ENCODE assay signal across 9 cellular contexts in genomic region chr18:3251249-3251962, GRCh38. TPM values are rescaled to one million over a fixed set of nuclear protein-coding genes. Genes with fewer than 3 reads are reported as not detected.
DNase-seq lines count a peak whose midpoint lies in the region; ATAC-seq and TF ChIP-seq lines count a peak whose summit lies in the region.
"Had no signal": no experiment of that assay in that cellular context is flagged by ENCODE, and none has a peak within 500 bp of the region (broad histone marks: within the 10 kb centered on the region; RNA-seq: fewer than 3 reads in every experiment).

No MANE protein-coding gene starts in this region.

- peak overlapping the region; percentile 57 for H3K9ac ChIP-seq in skeletal muscle satellite cell (ENCODE audit: low read depth, low read length)
- H3K9ac ChIP-seq in neural progenitor cell: no peak overlapping the region

- H3K9me3 ChIP-seq in skeletal muscle satellite cell (replicated peaks; ENCODE audit: low read length): no peaks in the 10 kb centered on the region
- no peaks in the 10 kb centered on the region for H3K9me3 ChIP-seq in neural progenitor cell (ENCODE audit: low read depth)

- POLR2A ChIA-PET in WTC11 (lab: Charles Lee): interaction anchor here (0.5 to 0.6 kb wide), 2 partner anchors 328 to 681 kb away, joined by 3 to 5 read pairs; no protein-coding TSS in a partner anchor

- H3K27ac ChIP-seq in neural progenitor cell: no peak overlapping the region

- H3K4me3 ChIP-seq in fibroblast of pulmonary artery (replicated peaks; ENCODE audit: low read depth, low read length): peak overlapping the region; percentile 11
- H3K4me3 ChIP-seq in skeletal muscle satellite cell (ENCODE audit: low read length): peak overlapping the region; percentile 37
- no peak overlapping the region for H3K4me3 ChIP-seq in neural progenitor cell

- H3F3A ChIP-seq in neural progenitor cell (ENCODE audit: low read depth): peaks cover 37% of the 10 kb centered on the region

- H3K36me3 Mint-ChIP-seq in T-helper 1 cell treated with Interleukin-12 subunit alpha and Interleukin-12 subunit beta and Interleukin-4 antibody, amounts not matched to agents 30 μg/mL and 1 μg/mL, for 36 hours (ENCODE audit: low read depth): peaks cover 64% of the 10 kb centered on the region
- peaks cover 41% of the 10 kb centered on the region for H3K36me3 Mint-ChIP-seq in WTC11
- H3K36me3 Mint-ChIP-seq in neural progenitor cell: peaks cover 14% of the 10 kb centered on the region

- TF ChIP-seq CTCF in WTC11 (IDR thresholded peaks at IDR 0.05) (no peak), fibroblast of pulmonary artery (IDR thresholded peaks at IDR 0.05; ENCODE audit: low read length, missing control alignments) (no peak), neural progenitor cell (IDR thresholded peaks at IDR 0.05) (no peak)

- H3K27ac Mint-ChIP-seq in T-helper 1 cell treated with Interleukin-12 subunit alpha and Interleukin-12 subunit beta and Interleukin-4 antibody, amounts not matched to agents 30 μg/mL and 1 μg/mL, for 36 hours: no peak overlapping the region
- H3K27ac Mint-ChIP-seq in WTC11: no peak overlapping the region
- H3K27ac Mint-ChIP-seq in neural progenitor cell: no peak overlapping the region

- H3K9me3 Mint-ChIP-seq in T-helper 1 cell treated with Interleukin-12 subunit alpha and Interleukin-12 subunit beta and Interleukin-4 antibody, amounts not matched to agents 30 μg/mL and 1 μg/mL, for 36 hours: no peaks in the 10 kb centered on the region
- no peaks in the 10 kb centered on the region for H3K9me3 Mint-ChIP-seq in WTC11
- no peaks in the 10 kb centered on the region for H3K9me3 Mint-ChIP-seq in neural progenitor cell

- H3K4me1 ChIP-seq in skeletal muscle satellite cell (ENCODE audit: control insufficient read depth, insufficient read depth, low read length) (peaks cover 62% of the 10 kb centered on the region), neural progenitor cell (peaks cover 16% of the 10 kb centered on the region)

- H3K27me3 ChIP-seq in skeletal muscle satellite cell (ENCODE audit: control insufficient read depth, insufficient read depth, low read length) (no peaks in the 10 kb centered on the region), neural progenitor cell (no peaks in the 10 kb centered on the region)

- H2AFZ ChIP-seq in neural progenitor cell (replicated peaks): no peak overlapping the region

- ATAC-seq in WTC11 (no peak), left colon (no peak), GM21526 (IDR thresholded peaks at IDR 0.05; ENCODE audit: low FRiP score, unreplicated experiment) (no peak)

- CTCF ChIA-PET in WTC11 (lab: Charles Lee): interaction anchor here (1.2 kb wide), 2 partner anchors 122 to 123 kb away, joined by 3 to 4 read pairs; no protein-coding TSS in a partner anchor

- peak overlapping the region; percentile 21 for H3K4me3 Mint-ChIP-seq in T-helper 1 cell treated with Interleukin-12 subunit alpha and Interleukin-12 subunit beta and Interleukin-4 antibody, amounts not matched to agents 30 μg/mL and 1 μg/mL, for 36 hours
- no peak overlapping the region for H3K4me3 Mint-ChIP-seq in WTC11
- H3K4me3 Mint-ChIP-seq in neural progenitor cell: no peak overlapping the region

- intact Hi-C loops in left colon (cut with DNase I, micrococcal nuclease): no loop called here

- H4K20me1 ChIP-seq in neural progenitor cell (ENCODE audit: low read depth): peaks cover 46% of the 10 kb centered on the region

- H3K27me3 Mint-ChIP-seq in T-helper 1 cell treated with Interleukin-12 subunit alpha and Interleukin-12 subunit beta and Interleukin-4 antibody, amounts not matched to agents 30 μg/mL and 1 μg/mL, for 36 hours (ENCODE audit: low read depth): no peaks in the 10 kb centered on the region
- H3K27me3 Mint-ChIP-seq in WTC11 (ENCODE audit: low read depth): no peaks in the 10 kb centered on the region
- H3K27me3 Mint-ChIP-seq in neural progenitor cell (ENCODE audit: insufficient read depth, low read depth): peaks cover 2% of the 10 kb centered on the region

- H3K4me2 ChIP-seq in skeletal muscle satellite cell (ENCODE audit: low read length) (peak overlapping the region; percentile 79), neural progenitor cell (no peak overlapping the region)

- H3K36me3 ChIP-seq in skeletal muscle satellite cell (ENCODE audit: insufficient read depth, low read length): peaks cover 60% of the 10 kb centered on the region
- H3K36me3 ChIP-seq in neural progenitor cell: peaks cover 30% of the 10 kb centered on the region

- H3K79me2 ChIP-seq in neural progenitor cell (ENCODE audit: low read depth): peaks cover 58% of the 10 kb centered on the region

- DNase-seq in T-helper 1 cell (no peak), WTC11 (ENCODE audit: low spot score) (no peak), fibroblast of pulmonary artery (ENCODE audit: low read depth) (peak; percentile 39), left colon (no peak), neural progenitor cell (ENCODE audit: low spot score) (no peak)
- DNase-seq: NCI-H1930 had no signal

- H3K4me1 Mint-ChIP-seq in T-helper 1 cell treated with Interleukin-12 subunit alpha and Interleukin-12 subunit beta and Interleukin-4 antibody, amounts not matched to agents 30 μg/mL and 1 μg/mL, for 36 hours (ENCODE audit: low read depth): peaks cover 55% of the 10 kb centered on the region
- peaks cover 20% of the 10 kb centered on the region for H3K4me1 Mint-ChIP-seq in WTC11
- H3K4me1 Mint-ChIP-seq in neural progenitor cell: peaks cover 10% of the 10 kb centered on the region

TF ChIP-seq in WTC11, 78 proteins besides CTCF, POLR2A, EP300 and RAD21:
- TF ChIP-seq, protein P1, sequence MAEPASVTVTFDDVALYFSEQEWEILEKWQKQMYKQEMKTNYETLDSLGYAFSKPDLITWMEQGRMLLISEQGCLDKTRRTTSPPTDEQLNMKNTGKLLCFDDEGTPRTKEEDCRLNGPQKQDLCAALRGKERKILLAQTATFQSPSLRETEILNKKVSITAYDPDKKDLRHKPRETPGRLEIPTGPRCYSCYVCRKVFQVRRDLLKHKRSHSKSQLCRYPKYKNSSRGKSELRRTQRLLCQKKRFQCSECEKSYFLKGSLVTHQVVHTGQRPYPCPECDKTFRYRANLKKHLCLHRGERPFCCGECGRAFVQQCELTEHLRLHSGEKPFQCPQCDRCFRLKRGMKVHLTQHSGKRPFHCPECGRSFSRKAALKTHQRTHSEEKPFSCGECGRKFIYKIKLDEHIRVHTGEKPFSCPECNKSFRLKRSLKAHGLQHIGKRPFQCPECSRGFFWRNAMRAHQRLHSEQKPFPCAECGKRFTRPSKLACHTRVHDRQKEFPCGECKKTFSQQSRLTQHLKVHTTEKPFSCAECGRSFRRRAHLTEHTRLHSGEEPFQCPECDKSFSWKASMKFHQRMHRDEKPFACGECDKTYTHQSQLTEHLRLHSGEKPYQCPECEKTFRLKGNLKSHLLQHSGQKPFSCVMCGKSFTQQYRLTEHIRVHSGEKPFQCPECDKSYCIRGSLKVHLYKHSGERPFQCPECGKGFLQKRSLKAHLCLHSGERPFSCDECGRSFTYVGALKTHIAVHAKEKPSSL (CRISPR knock-in tag; conservative IDR thresholded peaks at IDR 0.05): 0 out of 2 replicates have a peak, but pooled peaks have one; percentile 48
- TF ChIP-seq AFF4 (CRISPR knock-in tag; IDR thresholded peaks at IDR 0.05; ENCODE audit: borderline replicate concordance) (no peak), FOXK1 (CRISPR knock-in tag; IDR thresholded peaks at IDR 0.05) (no peak), MYBL2 (CRISPR knock-in tag; IDR thresholded peaks at IDR 0.05) (no peak), KAT7 (CRISPR knock-in tag; IDR thresholded peaks at IDR 0.05; ENCODE audit: borderline replicate concordance) (no peak)
- TF ChIP-seq, protein P2, sequence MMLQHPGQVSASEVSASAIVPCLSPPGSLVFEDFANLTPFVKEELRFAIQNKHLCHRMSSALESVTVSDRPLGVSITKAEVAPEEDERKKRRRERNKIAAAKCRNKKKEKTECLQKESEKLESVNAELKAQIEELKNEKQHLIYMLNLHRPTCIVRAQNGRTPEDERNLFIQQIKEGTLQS (CRISPR knock-in tag; conservative IDR thresholded peaks at IDR 0.05): no peak

RNA-seq across cellular contexts. Expression of gene MYL12A, which starts 3.8 kb away (rescaled TPM):
- total RNA-seq in WTC11 (2021) (205 to 230 TPM (median 213 TPM) in 3 replicates), left colon (100 to 1,000 TPM; 520 to 622 TPM), neural progenitor cell (ENCODE audit: low replicate concordance) (222 and 365 TPM in 2 replicates)
- total RNA-seq in skeletal muscle satellite cell (2012; rRNA removed): 426 and 583 TPM in 2 replicates

RNA-seq across cellular contexts. Expression of gene MYL12B, which starts 10.5 kb away (rescaled TPM):
- 158 to 173 TPM (median 163 TPM) in 3 replicates for total RNA-seq in WTC11 (2021)
- 294 and 299 TPM in 2 replicates for total RNA-seq in skeletal muscle satellite cell (2012; rRNA removed)
- 100 to 1,000 TPM; 563 to 581 TPM for total RNA-seq in left colon
- total RNA-seq in neural progenitor cell (ENCODE audit: low replicate concordance): 127 and 152 TPM in 2 replicates

RNA-seq across cellular contexts. Expression of gene MYOM1, which starts 31.6 kb away (rescaled TPM):
- total RNA-seq in WTC11 (2021) (0.35 to 0.64 TPM (median 0.53 TPM) in 3 replicates), left colon (1 to 10 TPM; 3.5 to 9.6 TPM), neural progenitor cell (ENCODE audit: low replicate concordance) (0.45 and 1.4 TPM in 2 replicates)
- total RNA-seq in skeletal muscle satellite cell (2012; rRNA removed): 0.51 and 0.87 TPM in 2 replicates
